In the genomic region with DNA sequence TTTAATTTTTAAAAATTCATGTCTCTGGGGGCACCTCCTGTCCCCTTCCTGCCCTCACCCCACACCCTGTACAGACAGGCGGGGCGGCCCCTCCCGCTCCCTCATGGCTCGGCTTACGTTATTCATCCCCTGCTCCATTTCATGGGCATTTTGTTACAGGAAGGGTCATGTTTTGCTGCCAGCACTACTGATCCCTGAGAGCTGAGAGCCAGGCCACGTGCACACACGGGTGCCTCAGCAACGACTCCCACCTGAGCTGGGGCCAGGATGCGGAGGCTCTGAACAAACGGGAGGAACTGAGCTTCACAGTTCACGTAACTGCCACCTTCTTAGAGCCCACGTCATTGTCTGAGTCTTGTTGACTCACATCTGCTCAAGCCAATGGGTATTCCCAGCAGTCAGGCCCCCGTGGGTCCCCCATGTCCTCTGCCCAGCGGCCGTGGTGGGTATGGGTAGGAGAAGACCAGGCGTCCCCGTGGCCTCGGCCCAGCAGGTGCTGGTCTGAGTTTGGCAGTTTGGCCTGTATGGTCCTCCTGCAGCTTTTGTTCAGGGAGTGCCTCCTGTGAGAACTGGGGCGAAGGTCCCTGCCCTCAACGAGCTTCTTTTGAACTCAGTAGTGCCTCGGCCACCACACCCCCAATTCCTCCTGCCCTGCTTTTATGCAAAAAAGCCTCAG, we compare ENCODE assay signal across 1 cellular context.
TF ChIP-seq lines count a peak whose summit lies in the region.

No MANE protein-coding gene starts in this region.

TF ChIP-seq in HepG2, 621 proteins besides CTCF, POLR2A, EP300 and RAD21 (continued from another document):
- TF ChIP-seq, protein P1, sequence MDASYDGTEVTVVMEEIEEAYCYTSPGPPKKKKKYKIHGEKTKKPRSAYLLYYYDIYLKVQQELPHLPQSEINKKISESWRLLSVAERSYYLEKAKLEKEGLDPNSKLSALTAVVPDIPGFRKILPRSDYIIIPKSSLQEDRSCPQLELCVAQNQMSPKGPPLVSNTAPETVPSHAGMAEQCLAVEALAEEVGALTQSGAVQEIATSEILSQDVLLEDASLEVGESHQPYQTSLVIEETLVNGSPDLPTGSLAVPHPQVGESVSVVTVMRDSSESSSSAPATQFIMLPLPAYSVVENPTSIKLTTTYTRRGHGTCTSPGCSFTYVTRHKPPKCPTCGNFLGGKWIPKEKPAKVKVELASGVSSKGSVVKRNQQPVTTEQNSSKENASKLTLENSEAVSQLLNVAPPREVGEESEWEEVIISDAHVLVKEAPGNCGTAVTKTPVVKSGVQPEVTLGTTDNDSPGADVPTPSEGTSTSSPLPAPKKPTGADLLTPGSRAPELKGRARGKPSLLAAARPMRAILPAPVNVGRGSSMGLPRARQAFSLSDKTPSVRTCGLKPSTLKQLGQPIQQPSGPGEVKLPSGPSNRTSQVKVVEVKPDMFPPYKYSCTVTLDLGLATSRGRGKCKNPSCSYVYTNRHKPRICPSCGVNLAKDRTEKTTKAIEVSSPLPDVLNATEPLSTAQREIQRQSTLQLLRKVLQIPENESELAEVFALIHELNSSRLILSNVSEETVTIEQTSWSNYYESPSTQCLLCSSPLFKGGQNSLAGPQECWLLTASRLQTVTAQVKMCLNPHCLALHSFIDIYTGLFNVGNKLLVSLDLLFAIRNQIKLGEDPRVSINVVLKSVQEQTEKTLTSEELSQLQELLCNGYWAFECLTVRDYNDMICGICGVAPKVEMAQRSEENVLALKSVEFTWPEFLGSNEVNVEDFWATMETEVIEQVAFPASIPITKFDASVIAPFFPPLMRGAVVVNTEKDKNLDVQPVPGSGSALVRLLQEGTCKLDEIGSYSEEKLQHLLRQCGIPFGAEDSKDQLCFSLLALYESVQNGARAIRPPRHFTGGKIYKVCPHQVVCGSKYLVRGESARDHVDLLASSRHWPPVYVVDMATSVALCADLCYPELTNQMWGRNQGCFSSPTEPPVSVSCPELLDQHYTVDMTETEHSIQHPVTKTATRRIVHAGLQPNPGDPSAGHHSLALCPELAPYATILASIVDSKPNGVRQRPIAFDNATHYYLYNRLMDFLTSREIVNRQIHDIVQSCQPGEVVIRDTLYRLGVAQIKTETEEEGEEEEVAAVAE (CRISPR knock-in tag; IDR thresholded peaks at IDR 0.05; ENCODE audit: borderline replicate concordance), result no peak
- TF ChIP-seq, protein P2, sequence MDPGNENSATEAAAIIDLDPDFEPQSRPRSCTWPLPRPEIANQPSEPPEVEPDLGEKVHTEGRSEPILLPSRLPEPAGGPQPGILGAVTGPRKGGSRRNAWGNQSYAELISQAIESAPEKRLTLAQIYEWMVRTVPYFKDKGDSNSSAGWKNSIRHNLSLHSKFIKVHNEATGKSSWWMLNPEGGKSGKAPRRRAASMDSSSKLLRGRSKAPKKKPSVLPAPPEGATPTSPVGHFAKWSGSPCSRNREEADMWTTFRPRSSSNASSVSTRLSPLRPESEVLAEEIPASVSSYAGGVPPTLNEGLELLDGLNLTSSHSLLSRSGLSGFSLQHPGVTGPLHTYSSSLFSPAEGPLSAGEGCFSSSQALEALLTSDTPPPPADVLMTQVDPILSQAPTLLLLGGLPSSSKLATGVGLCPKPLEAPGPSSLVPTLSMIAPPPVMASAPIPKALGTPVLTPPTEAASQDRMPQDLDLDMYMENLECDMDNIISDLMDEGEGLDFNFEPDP (CRISPR knock-in tag; conservative IDR thresholded peaks at IDR 0.05), result no peak
- TF ChIP-seq U2AF1 (optimal IDR thresholded peaks at IDR 0.05; ENCODE audit: low read depth, low read length) (no peak), MIER2 (CRISPR knock-in tag; IDR thresholded peaks at IDR 0.05) (no peak), ZNF776 (CRISPR knock-in tag; IDR thresholded peaks at IDR 0.05) (no peak), ZNF782 (CRISPR knock-in tag; IDR thresholded peaks at IDR 0.05; ENCODE audit: borderline replicate concordance) (no peak), ZNF556 (CRISPR knock-in tag; IDR thresholded peaks at IDR 0.05; ENCODE audit: borderline replicate concordance) (no peak), AGO2 (optimal IDR thresholded peaks at IDR 0.05; ENCODE audit: low read depth, low read length) (peak; percentile 29), ZSCAN22 (CRISPR knock-in tag; IDR thresholded peaks at IDR 0.05) (no peak), ZNF792 (CRISPR knock-in tag; IDR thresholded peaks at IDR 0.05) (no peak), ZNF749 (CRISPR knock-in tag; IDR thresholded peaks at IDR 0.05; ENCODE audit: borderline replicate concordance) (no peak), CEBPG (CRISPR knock-in tag; IDR thresholded peaks at IDR 0.05) (no peak), ETV6 (CRISPR knock-in tag; conservative IDR thresholded peaks at IDR 0.05) (no peak), ZNF430 (CRISPR knock-in tag; IDR thresholded peaks at IDR 0.05) (no peak), ZFP36L1 (CRISPR knock-in tag; IDR thresholded peaks at IDR 0.05) (no peak), HDAC1 (CRISPR knock-in tag; IDR thresholded peaks at IDR 0.05) (0 out of 2 replicates have a peak, but pooled peaks have one; percentile 5), STAT5B (CRISPR knock-in tag; IDR thresholded peaks at IDR 0.05) (no peak), FOXA1 (IDR thresholded peaks at IDR 0.05) (no peak), FOXA1 (CRISPR knock-in tag; IDR thresholded peaks at IDR 0.05) (0 out of 2 replicates have a peak, but pooled peaks have one; percentile 19)
- TF ChIP-seq, protein P3, sequence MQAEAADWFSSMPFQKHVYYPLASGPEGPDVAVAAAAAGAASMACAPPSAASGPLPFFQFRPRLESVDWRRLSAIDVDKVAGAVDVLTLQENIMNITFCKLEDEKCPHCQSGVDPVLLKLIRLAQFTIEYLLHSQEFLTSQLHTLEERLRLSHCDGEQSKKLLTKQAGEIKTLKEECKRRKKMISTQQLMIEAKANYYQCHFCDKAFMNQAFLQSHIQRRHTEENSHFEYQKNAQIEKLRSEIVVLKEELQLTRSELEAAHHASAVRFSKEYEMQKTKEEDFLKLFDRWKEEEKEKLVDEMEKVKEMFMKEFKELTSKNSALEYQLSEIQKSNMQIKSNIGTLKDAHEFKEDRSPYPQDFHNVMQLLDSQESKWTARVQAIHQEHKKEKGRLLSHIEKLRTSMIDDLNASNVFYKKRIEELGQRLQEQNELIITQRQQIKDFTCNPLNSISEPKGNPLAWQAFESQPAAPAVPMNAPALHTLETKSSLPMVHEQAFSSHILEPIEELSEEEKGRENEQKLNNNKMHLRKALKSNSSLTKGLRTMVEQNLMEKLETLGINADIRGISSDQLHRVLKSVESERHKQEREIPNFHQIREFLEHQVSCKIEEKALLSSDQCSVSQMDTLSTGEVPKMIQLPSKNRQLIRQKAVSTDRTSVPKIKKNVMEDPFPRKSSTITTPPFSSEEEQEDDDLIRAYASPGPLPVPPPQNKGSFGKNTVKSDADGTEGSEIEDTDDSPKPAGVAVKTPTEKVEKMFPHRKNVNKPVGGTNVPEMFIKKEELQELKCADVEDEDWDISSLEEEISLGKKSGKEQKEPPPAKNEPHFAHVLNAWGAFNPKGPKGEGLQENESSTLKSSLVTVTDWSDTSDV (CRISPR knock-in tag; IDR thresholded peaks at IDR 0.05), result no peak
- TF ChIP-seq, protein P4, sequence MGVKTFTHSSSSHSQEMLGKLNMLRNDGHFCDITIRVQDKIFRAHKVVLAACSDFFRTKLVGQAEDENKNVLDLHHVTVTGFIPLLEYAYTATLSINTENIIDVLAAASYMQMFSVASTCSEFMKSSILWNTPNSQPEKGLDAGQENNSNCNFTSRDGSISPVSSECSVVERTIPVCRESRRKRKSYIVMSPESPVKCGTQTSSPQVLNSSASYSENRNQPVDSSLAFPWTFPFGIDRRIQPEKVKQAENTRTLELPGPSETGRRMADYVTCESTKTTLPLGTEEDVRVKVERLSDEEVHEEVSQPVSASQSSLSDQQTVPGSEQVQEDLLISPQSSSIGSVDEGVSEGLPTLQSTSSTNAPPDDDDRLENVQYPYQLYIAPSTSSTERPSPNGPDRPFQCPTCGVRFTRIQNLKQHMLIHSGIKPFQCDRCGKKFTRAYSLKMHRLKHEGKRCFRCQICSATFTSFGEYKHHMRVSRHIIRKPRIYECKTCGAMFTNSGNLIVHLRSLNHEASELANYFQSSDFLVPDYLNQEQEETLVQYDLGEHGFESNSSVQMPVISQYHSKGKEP (CRISPR knock-in tag; IDR thresholded peaks at IDR 0.05), result no peak
- TF ChIP-seq, protein P5, sequence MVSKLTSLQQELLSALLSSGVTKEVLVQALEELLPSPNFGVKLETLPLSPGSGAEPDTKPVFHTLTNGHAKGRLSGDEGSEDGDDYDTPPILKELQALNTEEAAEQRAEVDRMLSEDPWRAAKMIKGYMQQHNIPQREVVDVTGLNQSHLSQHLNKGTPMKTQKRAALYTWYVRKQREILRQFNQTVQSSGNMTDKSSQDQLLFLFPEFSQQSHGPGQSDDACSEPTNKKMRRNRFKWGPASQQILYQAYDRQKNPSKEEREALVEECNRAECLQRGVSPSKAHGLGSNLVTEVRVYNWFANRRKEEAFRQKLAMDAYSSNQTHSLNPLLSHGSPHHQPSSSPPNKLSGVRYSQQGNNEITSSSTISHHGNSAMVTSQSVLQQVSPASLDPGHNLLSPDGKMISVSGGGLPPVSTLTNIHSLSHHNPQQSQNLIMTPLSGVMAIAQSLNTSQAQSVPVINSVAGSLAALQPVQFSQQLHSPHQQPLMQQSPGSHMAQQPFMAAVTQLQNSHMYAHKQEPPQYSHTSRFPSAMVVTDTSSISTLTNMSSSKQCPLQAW (CRISPR knock-in tag; IDR thresholded peaks at IDR 0.05), result 0 out of 2 replicates have a peak, but pooled peaks have one; percentile 11
- TF ChIP-seq, protein P6, sequence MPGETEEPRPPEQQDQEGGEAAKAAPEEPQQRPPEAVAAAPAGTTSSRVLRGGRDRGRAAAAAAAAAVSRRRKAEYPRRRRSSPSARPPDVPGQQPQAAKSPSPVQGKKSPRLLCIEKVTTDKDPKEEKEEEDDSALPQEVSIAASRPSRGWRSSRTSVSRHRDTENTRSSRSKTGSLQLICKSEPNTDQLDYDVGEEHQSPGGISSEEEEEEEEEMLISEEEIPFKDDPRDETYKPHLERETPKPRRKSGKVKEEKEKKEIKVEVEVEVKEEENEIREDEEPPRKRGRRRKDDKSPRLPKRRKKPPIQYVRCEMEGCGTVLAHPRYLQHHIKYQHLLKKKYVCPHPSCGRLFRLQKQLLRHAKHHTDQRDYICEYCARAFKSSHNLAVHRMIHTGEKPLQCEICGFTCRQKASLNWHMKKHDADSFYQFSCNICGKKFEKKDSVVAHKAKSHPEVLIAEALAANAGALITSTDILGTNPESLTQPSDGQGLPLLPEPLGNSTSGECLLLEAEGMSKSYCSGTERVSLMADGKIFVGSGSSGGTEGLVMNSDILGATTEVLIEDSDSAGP (CRISPR knock-in tag; IDR thresholded peaks at IDR 0.05; ENCODE audit: borderline replicate concordance), result 0 out of 2 replicates have a peak, but pooled peaks have one; percentile 25
- TF ChIP-seq, protein P7, sequence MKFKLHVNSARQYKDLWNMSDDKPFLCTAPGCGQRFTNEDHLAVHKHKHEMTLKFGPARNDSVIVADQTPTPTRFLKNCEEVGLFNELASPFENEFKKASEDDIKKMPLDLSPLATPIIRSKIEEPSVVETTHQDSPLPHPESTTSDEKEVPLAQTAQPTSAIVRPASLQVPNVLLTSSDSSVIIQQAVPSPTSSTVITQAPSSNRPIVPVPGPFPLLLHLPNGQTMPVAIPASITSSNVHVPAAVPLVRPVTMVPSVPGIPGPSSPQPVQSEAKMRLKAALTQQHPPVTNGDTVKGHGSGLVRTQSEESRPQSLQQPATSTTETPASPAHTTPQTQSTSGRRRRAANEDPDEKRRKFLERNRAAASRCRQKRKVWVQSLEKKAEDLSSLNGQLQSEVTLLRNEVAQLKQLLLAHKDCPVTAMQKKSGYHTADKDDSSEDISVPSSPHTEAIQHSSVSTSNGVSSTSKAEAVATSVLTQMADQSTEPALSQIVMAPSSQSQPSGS (CRISPR knock-in tag; IDR thresholded peaks at IDR 0.05), result peak; percentile 6; the same call in 1 of the 2 replicates
- TF ChIP-seq, protein P8, sequence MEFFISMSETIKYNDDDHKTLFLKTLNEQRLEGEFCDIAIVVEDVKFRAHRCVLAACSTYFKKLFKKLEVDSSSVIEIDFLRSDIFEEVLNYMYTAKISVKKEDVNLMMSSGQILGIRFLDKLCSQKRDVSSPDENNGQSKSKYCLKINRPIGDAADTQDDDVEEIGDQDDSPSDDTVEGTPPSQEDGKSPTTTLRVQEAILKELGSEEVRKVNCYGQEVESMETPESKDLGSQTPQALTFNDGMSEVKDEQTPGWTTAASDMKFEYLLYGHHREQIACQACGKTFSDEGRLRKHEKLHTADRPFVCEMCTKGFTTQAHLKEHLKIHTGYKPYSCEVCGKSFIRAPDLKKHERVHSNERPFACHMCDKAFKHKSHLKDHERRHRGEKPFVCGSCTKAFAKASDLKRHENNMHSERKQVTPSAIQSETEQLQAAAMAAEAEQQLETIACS (CRISPR knock-in tag; IDR thresholded peaks at IDR 0.05), result no peak
- TF ChIP-seq, protein P9, sequence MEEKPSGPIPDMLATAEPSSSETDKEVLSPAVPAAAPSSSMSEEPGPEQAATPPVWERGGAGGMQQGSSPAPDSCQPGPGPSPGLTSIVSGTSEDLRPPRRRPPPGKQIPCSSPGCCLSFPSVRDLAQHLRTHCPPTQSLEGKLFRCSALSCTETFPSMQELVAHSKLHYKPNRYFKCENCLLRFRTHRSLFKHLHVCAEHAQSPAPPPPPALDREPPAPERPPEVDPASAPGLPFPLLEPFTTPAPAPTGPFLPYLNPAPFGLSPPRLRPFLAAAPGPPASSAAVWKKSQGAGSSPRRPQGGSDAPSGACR (CRISPR knock-in tag; IDR thresholded peaks at IDR 0.05), result 0 out of 2 replicates have a peak, but pooled peaks have one; percentile 74
